Comparison of ENCODE assay signal across 15 cellular contexts in the genomic region with DNA sequence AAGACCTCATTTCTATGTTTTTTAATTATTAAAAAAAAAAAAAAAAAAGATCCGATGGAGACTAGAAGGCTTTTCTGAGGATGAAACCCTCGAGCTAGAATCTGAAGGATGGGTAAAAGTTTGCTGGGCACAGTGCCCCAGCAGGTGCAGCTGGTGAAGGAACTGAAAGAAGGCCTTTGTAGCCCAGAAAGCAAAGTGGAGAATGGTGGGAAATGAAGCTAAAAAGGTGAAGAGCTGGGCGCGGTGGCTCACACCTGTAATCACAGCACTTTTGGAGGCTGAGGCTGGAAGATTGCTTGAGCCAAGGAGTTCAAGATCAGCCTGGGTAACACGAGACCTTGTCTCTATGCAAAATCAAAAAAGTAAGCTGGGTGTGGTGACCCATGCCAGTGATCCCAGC. TPM values are rescaled to one million over a fixed set of nuclear protein-coding genes. Genes with fewer than 3 reads are reported as not detected.
DNase-seq lines count a peak whose midpoint lies in the region; ATAC-seq and TF ChIP-seq lines count a peak whose summit lies in the region.
"Had no signal": no experiment of that assay in that cellular context is flagged by ENCODE, and none has a peak within 500 bp of the region (broad histone marks: within the 10 kb centered on the region; RNA-seq: fewer than 3 reads in every experiment).

No MANE protein-coding gene starts in this region.

- POLR2A ChIA-PET in MCF 10A (lab: Yijun Ruan, JAX), result interaction anchor here (0.6 to 1.3 kb wide), 4 partner anchors 12 to 164 kb away, joined by 3 to 4 read pairs (median 3); no protein-coding TSS in a partner anchor
- POLR2A ChIA-PET in Panc1 (lab: Charles Lee), result interaction anchor here (0.6 to 0.7 kb wide), 4 partner anchors 55 to 359 kb away, joined by 3 to 12 read pairs (median 7); no protein-coding TSS in a partner anchor

- CTCF ChIA-PET in MCF 10A (lab: Yijun Ruan, JAX) (interaction anchor here (0.6 kb wide), 1 partner anchor 105 kb away, joined by 3 read pairs; no protein-coding TSS in a partner anchor), mammary epithelial cell (lab: Charles Lee; ENCODE audit: low non-redundant PET) (no interaction called here), Panc1 (lab: Charles Lee) (no interaction called here)

- no peaks in the 10 kb centered on the region for H3K9me3 Mint-ChIP-seq in MCF 10A (ENCODE audit: unreplicated experiment)

- BruUV-seq in MCF 10A (replicated peaks; lab: Mats Ljungman, UMichigan), result no TSS peak
- BruUV-seq in mammary epithelial cell (replicated peaks; lab: Mats Ljungman, UMichigan), result no TSS peak
- BruUV-seq in Panc1 (replicated peaks; lab: Mats Ljungman, UMichigan), result no TSS peak

- no peaks in the 10 kb centered on the region for H3K27me3 ChIP-seq in mammary epithelial cell (ENCODE audit: insufficient read depth, low read length)
- H3K27me3 ChIP-seq in Panc1 (ENCODE audit: control insufficient read depth, insufficient read depth, low read length), result no peaks in the 10 kb centered on the region
- no peaks in the 10 kb centered on the region for H3K27me3 ChIP-seq in effector memory CD4-positive, alpha-beta T cell (replicated peaks; ENCODE audit: control insufficient read depth, insufficient read depth, low read length, poor library complexity, severe bottlenecking)
- H3K27me3 ChIP-seq in transverse colon, result no peaks in the 10 kb centered on the region
- H3K27me3 ChIP-seq: adrenal gland had no signal

- peaks cover 17% of the 10 kb centered on the region for H3K4me1 Mint-ChIP-seq in MCF 10A (ENCODE audit: insufficient read depth, unreplicated experiment)

- H3K9me3 ChIP-seq in mammary epithelial cell (replicated peaks; ENCODE audit: insufficient read depth, low read length) (no peaks in the 10 kb centered on the region), Panc1 (ENCODE audit: control insufficient read depth, insufficient read depth, low read depth, low read length) (no peaks in the 10 kb centered on the region), transverse colon (no peaks in the 10 kb centered on the region)
- no peaks in the 10 kb centered on the region for H3K9me3 ChIP-seq in effector memory CD4-positive, alpha-beta T cell (ENCODE audit: control insufficient read depth, low read length)
- H3K9me3 ChIP-seq: adrenal gland, prostate gland had no signal

- TF ChIP-seq EP300 in transverse colon (IDR thresholded peaks at IDR 0.05; ENCODE audit: low read depth), result no peak

- H3K36me3 ChIP-seq in mammary epithelial cell (ENCODE audit: insufficient read depth, low read length) (peaks cover 27% of the 10 kb centered on the region), Panc1 (ENCODE audit: control insufficient read depth, insufficient read depth, low read length) (peaks cover 24% of the 10 kb centered on the region), transverse colon (peaks cover 0 to 16% (median 6%) of the 10 kb centered on the region in 4 donors)
- H3K36me3 ChIP-seq in effector memory CD4-positive, alpha-beta T cell (ENCODE audit: control insufficient read depth, insufficient read depth, low read length), result peaks cover 30% of the 10 kb centered on the region
- H3K36me3 ChIP-seq: prostate gland had no signal

- H3K79me2 ChIP-seq in mammary epithelial cell (ENCODE audit: insufficient read depth, low read length), result peaks cover 64% of the 10 kb centered on the region

- H3K4me2 ChIP-seq in mammary epithelial cell (ENCODE audit: insufficient read depth, low read depth, low read length), result no peak overlapping the region

- H3K4me3 Mint-ChIP-seq in MCF 10A (ENCODE audit: unreplicated experiment), result peak overlapping the region; percentile 97

- no peak overlapping the region for H3K9ac ChIP-seq in mammary epithelial cell (ENCODE audit: insufficient read depth, low read length)

- no peak for TF ChIP-seq CTCF in MCF 10A (IDR thresholded peaks at IDR 0.05; ENCODE audit: unreplicated experiment)
- TF ChIP-seq CTCF in mammary epithelial cell (conservative IDR thresholded peaks at IDR 0.05 in 1 of 2, IDR thresholded peaks at IDR 0.05 in 1 of 2; ENCODE audit: extremely low read depth in 1 of 2, insufficient read depth in 1 of 2, low read depth in 1 of 2, low read length in 2 of 2), result no peak
- TF ChIP-seq CTCF in Panc1 (IDR thresholded peaks at IDR 0.05), result no peak
- TF ChIP-seq CTCF in transverse colon (IDR thresholded peaks at IDR 0.05), result no peak

- H4K20me1 ChIP-seq in mammary epithelial cell (ENCODE audit: insufficient read depth, low read length), result no peaks in the 10 kb centered on the region

- H3K4me3 ChIP-seq in mammary epithelial cell (replicated peaks in 1 of 3; ENCODE audit: insufficient read depth in 1 of 3, low read depth in 2 of 3, low read length in 3 of 3) (no peak overlapping the region), Panc1 (ENCODE audit: low read depth in 2 of 2, low read length in 2 of 2) (no peak overlapping the region), transverse colon (no peak overlapping the region)
- no peak overlapping the region for H3K4me3 ChIP-seq in effector memory CD4-positive, alpha-beta T cell (ENCODE audit: insufficient read depth, low read depth, low read length, poor library complexity, severe bottlenecking)
- H3K4me3 ChIP-seq: prostate gland had no signal

- intact Hi-C loops in MCF 10A (cut with micrococcal nuclease), result no loop called here
- intact Hi-C loops in mammary epithelial cell (cut with micrococcal nuclease), result no loop called here
- intact Hi-C loops in Panc1 (cut with micrococcal nuclease; ENCODE audit: unreplicated experiment), result no loop called here
- intact Hi-C loops in transverse colon (cut with DNase I; ENCODE audit: low total_unique reads), result loop anchor here (5.0 kb wide), 1 partner anchor 52 kb away; the partner anchor contains the start of gene SEC14L1

- WGBS in mammary epithelial cell (ENCODE audit: low coverage, missing lambda C conversion rate), result 0% methylated on average over 1 of the region's 5 CpGs
- 71 to 75% methylated on average over 3 to 5 of the region's 5 CpGs for WGBS in transverse colon (ENCODE audit: low coverage in 1 of 2), 2 donors

- no peak overlapping the region for H3K27ac Mint-ChIP-seq in MCF 10A (ENCODE audit: low read depth, unreplicated experiment)

- no peaks in the 10 kb centered on the region for H3K27me3 Mint-ChIP-seq in MCF 10A (ENCODE audit: insufficient read depth, unreplicated experiment)

- dilution Hi-C loops in mammary epithelial cell (cut with HindIII; ENCODE audit: low sequenced_read_pairs), result no loop called here

- ATAC-seq in Panc1 (no peak), HG02588 (IDR thresholded peaks at IDR 0.05; ENCODE audit: unreplicated experiment) (no peak)

- no peak overlapping the region for H3K27ac ChIP-seq in mammary epithelial cell (ENCODE audit: insufficient read depth, low read depth, low read length)
- H3K27ac ChIP-seq in Panc1 (ENCODE audit: low read length), result peak overlapping the region; percentile 97
- peak overlapping the region; percentile 0 for H3K27ac ChIP-seq in effector memory CD4-positive, alpha-beta T cell (ENCODE audit: insufficient read depth, low read length, poor library complexity, severe bottlenecking)
- peak overlapping the region in 2 of 4 donors; percentile 90 to 91 for H3K27ac ChIP-seq in transverse colon
- H3K27ac ChIP-seq: prostate gland, SK-N-MC had no signal

- no peak for DNase-seq in MCF 10A (ENCODE audit: unreplicated experiment)
- DNase-seq in mammary epithelial cell, result no peak
- no peak for DNase-seq in Panc1 (ENCODE audit: low read depth, low spot score)
- no peak for DNase-seq in effector memory CD4-positive, alpha-beta T cell
- peak; percentile 23 for DNase-seq in transverse colon
- DNase-seq in cerebellar cortex (ENCODE audit: low spot score), result no peak
- no peak for DNase-seq in NCI-H345 (lab: John Stamatoyannopoulos, UW)
- DNase-seq: activated CD4-positive, alpha-beta T cell treated with anti-CD3 and anti-CD28 coated beads for 1 hour; adrenal gland; NCI-H1417; NCI-H774; stimulated activated CD4-positive, alpha-beta T cell treated with anti-CD3 and anti-CD28 coated beads, Interleukin-2, amount 100 ng/mL, for 24 hours had no signal

- in situ Hi-C loops in mammary epithelial cell (cut with MboI; ENCODE audit: low sequenced_read_pairs in 2 of 2) (no loop called here), Panc1 (cut with HindIII; ENCODE audit: low pct_unique_long_range_greater_than_20kb, low sequenced_read_pairs) (no loop called here), transverse colon (cut with MboI; ENCODE audit: low pct_ligation_motif_present in 1 of 4, low pct_unique_long_range_greater_than_20kb in 1 of 4, low sequenced_read_pairs in 3 of 4) (no loop called here)

- TF ChIP-seq POLR2A in transverse colon (IDR thresholded peaks at IDR 0.05), result no peak

- peaks cover 14% of the 10 kb centered on the region for H3K4me1 ChIP-seq in mammary epithelial cell (ENCODE audit: insufficient read depth, low read length)
- H3K4me1 ChIP-seq in Panc1 (ENCODE audit: control insufficient read depth, insufficient read depth, low read length), result peaks cover 34% of the 10 kb centered on the region
- H3K4me1 ChIP-seq in effector memory CD4-positive, alpha-beta T cell (ENCODE audit: control insufficient read depth, insufficient read depth, low read length, poor library complexity, severe bottlenecking), result peaks cover 24% of the 10 kb centered on the region
- peaks cover 7 to 33% (median 19%) of the 10 kb centered on the region in 4 donors for H3K4me1 ChIP-seq in transverse colon

- peaks cover 69% of the 10 kb centered on the region for H3K36me3 Mint-ChIP-seq in MCF 10A (ENCODE audit: insufficient read depth, unreplicated experiment)

- no peak overlapping the region for H2AFZ ChIP-seq in mammary epithelial cell (ENCODE audit: low read depth, low read length)

RNA-seq across cellular contexts. Expression of gene SEC14L1, which starts 50.3 kb away (rescaled TPM):
- total RNA-seq in MCF 10A (2022) (25.8 and 31.4 TPM in 2 replicates), mammary epithelial cell (10 to 100 TPM; 66.0 to 67.6 TPM), Panc1 (2021; ENCODE audit: unreplicated experiment) (279 TPM), transverse colon (10 to 100 TPM; 16.8 to 34.6 (median 23.8) TPM)
- 34.8 TPM for polyA plus RNA-seq in mammary epithelial cell
- 53.9 TPM for polyA minus RNA-seq in mammary epithelial cell
- 156 TPM for polyA plus RNA-seq in Panc1 (2012; ENCODE audit: insufficient read length)
